ENCODE assay signal across 1 cellular context in the genomic region with DNA sequence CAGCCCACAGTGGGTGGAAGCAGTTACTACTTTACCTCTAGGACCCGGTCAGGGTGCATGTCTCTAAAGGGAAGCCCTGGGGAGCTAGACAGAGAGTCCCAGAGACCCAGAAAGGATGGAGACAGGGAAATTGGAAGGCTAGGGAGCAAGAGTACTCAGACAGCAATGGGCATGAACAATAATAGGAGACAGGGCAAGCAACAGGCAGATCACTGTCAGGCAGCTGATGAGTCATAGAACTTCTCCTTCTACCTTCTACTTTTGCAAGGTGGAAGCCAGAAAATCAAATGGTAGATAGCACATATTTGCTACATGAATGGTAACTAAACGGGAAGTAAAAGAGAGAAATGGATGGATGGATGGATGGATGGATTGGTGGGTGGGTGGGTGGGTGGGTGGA.
A peak's percentile ranks its signal among the peaks of the same experiment; 100 is the strongest.
TF ChIP-seq lines count a peak whose summit lies in the region.

No MANE protein-coding gene starts in this region.

TF ChIP-seq in A549, 52 proteins besides CTCF, POLR2A, EP300 and RAD21:
- TF ChIP-seq FOSL2 (IDR thresholded peaks at IDR 0.05) (no peak), FOSL2 (CRISPR knock-in tag; IDR thresholded peaks at IDR 0.05) (peak; percentile 40; the same call in 1 of the 2 replicates), KDM5A (IDR thresholded peaks at IDR 0.05) (no peak)
TF ChIP-seq in A549: peak in this region for 1.
